In the genomic region with DNA sequence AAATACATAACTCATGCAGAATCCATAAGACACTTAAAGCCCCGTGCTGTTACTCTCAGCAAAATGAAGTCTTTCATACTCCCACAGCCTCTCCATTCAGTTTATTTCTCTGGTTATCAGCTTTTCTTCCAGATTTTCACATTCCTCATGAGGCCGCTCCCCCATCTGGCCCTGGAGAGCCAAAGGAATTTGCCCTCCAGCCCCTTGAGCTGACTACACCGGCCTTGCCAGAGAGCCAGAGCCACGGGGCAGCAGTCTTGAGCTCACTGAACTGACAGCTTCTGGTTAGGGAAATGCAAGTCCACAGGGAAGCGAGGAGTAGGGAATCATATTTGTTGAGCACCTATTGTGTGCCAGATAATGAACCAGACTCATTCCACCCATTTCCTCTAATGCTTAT, we compare ENCODE assay signal across 11 cellular contexts.
DNase-seq lines count a peak whose midpoint lies in the region; ATAC-seq and TF ChIP-seq lines count a peak whose summit lies in the region.
"Had no signal": no experiment of that assay in that cellular context is flagged by ENCODE, and none has a peak within 500 bp of the region (broad histone marks: within the 10 kb centered on the region; RNA-seq: fewer than 3 reads in every experiment).

No MANE protein-coding gene starts in this region.

- H3K4me3 ChIP-seq in AG10803 (ENCODE audit: low read length): no peak overlapping the region
- H3K4me3 ChIP-seq in Karpas-422 (ENCODE audit: low read length): peak overlapping the region; percentile 5; the same call in 1 of the 2 replicates
- peak overlapping the region; percentile 57 for H3K4me3 ChIP-seq in endodermal cell (ENCODE audit: low read length)
- H3K4me3 ChIP-seq in stomach: no peak overlapping the region
- H3K4me3 ChIP-seq: heart left ventricle had no signal

- DNase-seq in AG10803 (ENCODE audit: low read depth): peak; percentile 40
- DNase-seq in Karpas-422: no peak
- DNase-seq in endodermal cell: peak; percentile 88
- DNase-seq in mesothelial cell of epicardium (ENCODE audit: low spot score in 2 of 2, unreplicated experiment in 2 of 2): peak in 1 of 2 experiments; percentile 53
- no peak for DNase-seq in left colon
- DNase-seq in stomach: no peak
- DNase-seq: heart left ventricle, NCI-H187 treated with DMSO at 0.1 percent for 48 hours, SHP77 treated with DMSO at 0.1 percent for 48 hours had no signal

- H3K9ac ChIP-seq in Karpas-422 (ENCODE audit: low read length) (peak overlapping the region; percentile 49), endodermal cell (ENCODE audit: extremely low read depth, low read length, poor library complexity, severe bottlenecking) (peak overlapping the region; percentile 85)

- H3K36me3 ChIP-seq in Karpas-422 (ENCODE audit: insufficient read depth, low read length) (no peaks in the 10 kb centered on the region), endodermal cell (ENCODE audit: control insufficient read depth, insufficient read depth, low read length) (no peaks in the 10 kb centered on the region), stomach (no peaks in the 10 kb centered on the region)
- H3K36me3 ChIP-seq: heart left ventricle had no signal

- H3K4me1 ChIP-seq in Karpas-422 (ENCODE audit: low read length): peaks cover 88% of the 10 kb centered on the region
- H3K4me1 ChIP-seq in endodermal cell (ENCODE audit: control insufficient read depth, insufficient read depth, low read length): peaks cover 36% of the 10 kb centered on the region
- H3K4me1 ChIP-seq in stomach: peaks cover 0 to 15% (median 5%) of the 10 kb centered on the region in 4 donors

- H3K9me3 Mint-ChIP-seq in endodermal cell (no peaks in the 10 kb centered on the region), mesothelial cell of epicardium (no peaks in the 10 kb centered on the region)

- intact Hi-C loops in left colon (cut with DNase I, micrococcal nuclease): no loop called here
- intact Hi-C loops in stomach (cut with DNase I; ENCODE audit: low total_unique reads): loop anchor here (10.0 kb wide), 1 partner anchor 909 kb away; a partner anchor contains a TSS

- ATAC-seq in HG03139 (IDR thresholded peaks at IDR 0.05; ENCODE audit: unreplicated experiment): no peak
- no peak for ATAC-seq in left colon
- no peak for ATAC-seq in HG03520 (IDR thresholded peaks at IDR 0.05; ENCODE audit: unreplicated experiment)
- ATAC-seq: heart left ventricle had no signal

- TF ChIP-seq EP300 in stomach (IDR thresholded peaks at IDR 0.05): no peak

- no peaks in the 10 kb centered on the region for H4K20me1 ChIP-seq in Karpas-422 (ENCODE audit: insufficient read depth, low read depth, low read length)

- WGBS in endodermal cell (ENCODE audit: insufficient coverage in 1 of 2, insufficient read length in 1 of 2), 2 experiments: 13 to 40% methylated on average over 4 to 5 of the region's 5 CpGs
- 18 to 40% (median 28%) methylated on average over 5 of the region's 5 CpGs for WGBS in stomach, 5 donors

- peaks cover 55% of the 10 kb centered on the region for H3K4me1 Mint-ChIP-seq in endodermal cell
- H3K4me1 Mint-ChIP-seq in mesothelial cell of epicardium: peaks cover 27% of the 10 kb centered on the region

- TF ChIP-seq POLR2A in stomach (IDR thresholded peaks at IDR 0.05): no peak

- H3K36me3 Mint-ChIP-seq in endodermal cell (ENCODE audit: low read depth) (no peaks in the 10 kb centered on the region), mesothelial cell of epicardium (no peaks in the 10 kb centered on the region)

- no peak for TF ChIP-seq CTCF in AG10803 (conservative IDR thresholded peaks at IDR 0.05; ENCODE audit: low read length)
- no peak for TF ChIP-seq CTCF in endodermal cell (conservative IDR thresholded peaks at IDR 0.05)
- no peak for TF ChIP-seq CTCF in mesothelial cell of epicardium (IDR thresholded peaks at IDR 0.05; ENCODE audit: unreplicated experiment)
- no peak for TF ChIP-seq CTCF in stomach (IDR thresholded peaks at IDR 0.05)

- no peaks in the 10 kb centered on the region for H3K27me3 Mint-ChIP-seq in endodermal cell (ENCODE audit: insufficient read depth)
- H3K27me3 Mint-ChIP-seq in mesothelial cell of epicardium (ENCODE audit: low read depth): peaks cover 19% of the 10 kb centered on the region

- H3K9me3 ChIP-seq in Karpas-422 (ENCODE audit: low read length) (no peaks in the 10 kb centered on the region), endodermal cell (ENCODE audit: control insufficient read depth, low read length) (no peaks in the 10 kb centered on the region), stomach (no peaks in the 10 kb centered on the region)
- H3K9me3 ChIP-seq: heart left ventricle had no signal

- H3K4me2 ChIP-seq in Karpas-422 (ENCODE audit: low read depth, low read length, poor library complexity, severe bottlenecking): peak overlapping the region; percentile 50

- H3K9me2 ChIP-seq in Karpas-422 (replicated peaks; ENCODE audit: insufficient read depth, low read length): no peaks in the 10 kb centered on the region

- no peaks in the 10 kb centered on the region for H3K79me2 ChIP-seq in Karpas-422 (ENCODE audit: low read length)

- H3K27ac Mint-ChIP-seq in endodermal cell (peak overlapping the region; percentile 91), mesothelial cell of epicardium (peak overlapping the region; percentile 28)

- H3K27ac ChIP-seq in Karpas-422 (ENCODE audit: low read length) (peak overlapping the region; percentile 83), endodermal cell (ENCODE audit: low read depth, low read length) (peak overlapping the region; percentile 76), stomach (no peak overlapping the region)
- H3K27ac ChIP-seq: heart left ventricle had no signal

- H3K27me3 ChIP-seq in Karpas-422 (ENCODE audit: low read length) (no peaks in the 10 kb centered on the region), endodermal cell (ENCODE audit: control insufficient read depth, insufficient read depth, low read length, poor library complexity, severe bottlenecking) (no peaks in the 10 kb centered on the region), stomach (peaks cover 0 to 40% (median 0%) of the 10 kb centered on the region in 3 donors)

- peak overlapping the region; percentile 58 for H2AFZ ChIP-seq in Karpas-422 (ENCODE audit: low read length)

- H3K4me3 Mint-ChIP-seq in endodermal cell (peak overlapping the region; percentile 7), mesothelial cell of epicardium (no peak overlapping the region)

Comparison
In these comparisons a context has a peak if more than half of its experiments do, and no peak if none do; other contexts are left out.
1. DNase-seq: peak in AG10803 (single experiment) and endodermal cell (single experiment); none in Karpas-422 (single experiment), left colon (0 of 2) and stomach (single experiment).
2. H3K4me3 ChIP-seq: peak in Karpas-422 (single experiment) and endodermal cell (single experiment); none in AG10803 (single experiment) and stomach (0 of 4).
3. H3K27ac ChIP-seq: peak in Karpas-422 (single experiment) and endodermal cell (single experiment); none in stomach (0 of 5).